Comparison of ENCODE assay signal across 8 cellular contexts in the genomic region with DNA sequence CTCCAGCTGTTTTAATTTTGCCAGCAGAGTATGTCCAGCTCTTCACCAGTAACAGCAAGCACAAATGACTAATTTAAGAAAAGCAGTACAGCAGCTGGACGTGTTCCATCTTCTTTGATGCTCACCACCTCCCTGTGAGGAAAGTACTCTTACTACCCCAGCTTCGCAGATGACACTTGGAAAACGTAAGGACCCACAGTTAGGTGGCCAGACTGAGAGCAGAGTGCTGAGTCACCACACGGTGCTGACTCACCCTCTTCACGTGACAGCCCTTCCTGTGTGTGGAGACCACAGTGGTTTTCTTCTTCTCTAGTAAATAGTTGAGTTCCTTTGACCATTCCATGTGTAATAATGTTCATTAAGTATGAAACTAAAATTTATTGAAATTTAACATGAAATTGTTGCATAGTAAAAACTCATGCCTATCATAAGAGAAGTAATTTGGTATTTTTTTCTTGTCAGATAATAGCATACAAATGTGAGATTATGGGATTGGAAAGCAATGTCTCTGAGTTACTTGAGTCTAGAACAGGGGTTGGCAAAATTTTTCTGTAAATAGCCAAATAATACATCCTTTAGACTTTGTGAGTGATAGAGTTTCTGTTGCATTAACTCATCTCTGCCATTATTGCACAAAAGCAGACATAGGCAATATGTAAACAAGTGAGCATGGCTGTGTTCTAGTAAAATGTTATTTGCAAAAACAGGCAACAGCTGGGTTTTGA.
A peak's percentile ranks its signal among the peaks of the same experiment; 100 is the strongest.
DNase-seq lines count a peak whose midpoint lies in the region; FAIRE-seq and TF ChIP-seq lines count a peak whose summit lies in the region.

No MANE protein-coding gene starts in this region.

- H3K79me2 ChIP-seq in Karpas-422 (ENCODE audit: low read length) (peaks cover 34% of the 10 kb centered on the region), astrocyte (ENCODE audit: insufficient read depth, low read length) (no peaks in the 10 kb centered on the region)

- H3K4me1 Mint-ChIP-seq in astrocyte (ENCODE audit: low read depth, unreplicated experiment), result peaks cover 32% of the 10 kb centered on the region

- H3K27me3 Mint-ChIP-seq in astrocyte (ENCODE audit: low read depth, unreplicated experiment), result no peaks in the 10 kb centered on the region

- H3K4me3 Mint-ChIP-seq in astrocyte (ENCODE audit: unreplicated experiment), result no peak overlapping the region

- H3K4me3 ChIP-seq in GM06990 (replicated peaks; ENCODE audit: low read depth, low read length), result peak overlapping the region; percentile 16; the same call in 1 of the 2 replicates
- no peak overlapping the region for H3K4me3 ChIP-seq in Karpas-422 (ENCODE audit: low read length)
- peak overlapping the region; percentile 16 for H3K4me3 ChIP-seq in astrocyte (ENCODE audit: insufficient read depth, low read depth, low read length)
- no peak overlapping the region for H3K4me3 ChIP-seq in small intestine (ENCODE audit: low read depth in 1 of 2, low read length in 2 of 2)

- no peak for TF ChIP-seq POLR2A in H54 (IDR thresholded peaks at IDR 0.05; ENCODE audit: low read depth, low read length)

- 15 to 22% (median 20%) methylated on average over 5 of the region's 5 CpGs for WGBS in small intestine, 3 donors

- H3K9ac ChIP-seq in Karpas-422 (ENCODE audit: low read length) (no peak overlapping the region), astrocyte (ENCODE audit: low read length) (peak overlapping the region; percentile 71)

- H3K27me3 ChIP-seq in GM06990 (replicated peaks; ENCODE audit: control insufficient read depth, insufficient read depth, low read length), result no peaks in the 10 kb centered on the region
- H3K27me3 ChIP-seq in Karpas-422 (ENCODE audit: low read length), result no peaks in the 10 kb centered on the region
- H3K27me3 ChIP-seq in astrocyte (ENCODE audit: insufficient read depth, low read length), result no peaks in the 10 kb centered on the region
- no peaks in the 10 kb centered on the region for H3K27me3 ChIP-seq in small intestine (ENCODE audit: control insufficient read depth in 2 of 2, insufficient read depth in 2 of 2, low read length in 2 of 2)

- H2AFZ ChIP-seq in Karpas-422 (ENCODE audit: low read length) (no peak overlapping the region), astrocyte (ENCODE audit: low read depth, low read length) (peak overlapping the region; percentile 44)

- no peaks in the 10 kb centered on the region for H3K9me2 ChIP-seq in Karpas-422 (replicated peaks; ENCODE audit: insufficient read depth, low read length)

- peak overlapping the region; percentile 93 for H3K27ac Mint-ChIP-seq in astrocyte (ENCODE audit: unreplicated experiment)

- DNase-seq in GM06990 (ENCODE audit: extremely low read depth, insufficient read length) (peak; percentile 76), H54 (ENCODE audit: insufficient read length, low spot score) (peak; percentile 59), Karpas-422 (peak; percentile 70), T-helper 1 cell (peak in 4 of 5 donors; percentile 12 to 90 (median 24)), astrocyte (ENCODE audit: low read depth) (peak; percentile 100), hypothalamus (lab: John Stamatoyannopoulos, UW) (peak in 39 of 51 donors; percentile 7 to 85 (median 54)), small intestine (peak; percentile 75), cortex of kidney (lab: John Stamatoyannopoulos, UW) (no peak)

- H3K36me3 Mint-ChIP-seq in astrocyte (ENCODE audit: low read depth, unreplicated experiment), result no peaks in the 10 kb centered on the region

- H4K20me1 ChIP-seq in Karpas-422 (ENCODE audit: insufficient read depth, low read depth, low read length), result peaks cover 8% of the 10 kb centered on the region; the same call in 1 of the 2 replicates
- H4K20me1 ChIP-seq in astrocyte (ENCODE audit: insufficient read depth, low read length), result no peaks in the 10 kb centered on the region

- FAIRE-seq in H54 (lab: Jason Lieb, UNC) (peak; percentile 87), astrocyte (lab: Jason Lieb, UNC) (peak; percentile 89), small intestine (lab: Jason Lieb, UNC) (no peak)

- H3K9me3 Mint-ChIP-seq in astrocyte (ENCODE audit: unreplicated experiment), result no peaks in the 10 kb centered on the region

- H3K36me3 ChIP-seq in GM06990 (ENCODE audit: control insufficient read depth, insufficient read depth, low read length) (no peaks in the 10 kb centered on the region), Karpas-422 (ENCODE audit: insufficient read depth, low read length) (no peaks in the 10 kb centered on the region), astrocyte (ENCODE audit: insufficient read depth, low read length) (no peaks in the 10 kb centered on the region), small intestine (ENCODE audit: control insufficient read depth in 2 of 2, insufficient read depth in 2 of 2, low read length in 2 of 2) (no peaks in the 10 kb centered on the region)

- H3K4me2 ChIP-seq in Karpas-422 (ENCODE audit: low read depth, low read length, poor library complexity, severe bottlenecking) (peak overlapping the region; percentile 9), astrocyte (ENCODE audit: low read length) (peak overlapping the region; percentile 77)

- H3K9me3 ChIP-seq in Karpas-422 (ENCODE audit: low read length), result no peaks in the 10 kb centered on the region
- no peaks in the 10 kb centered on the region for H3K9me3 ChIP-seq in astrocyte (ENCODE audit: insufficient read depth, low read depth, low read length)
- no peaks in the 10 kb centered on the region for H3K9me3 ChIP-seq in small intestine (ENCODE audit: control insufficient read depth, low read depth)

- H3K4me1 ChIP-seq in Karpas-422 (ENCODE audit: low read length) (peaks cover 14% of the 10 kb centered on the region), astrocyte (ENCODE audit: insufficient read depth, low read length) (peaks cover 26% of the 10 kb centered on the region), small intestine (ENCODE audit: control insufficient read depth in 2 of 2, insufficient read depth in 1 of 2, low read depth in 1 of 2, low read length in 1 of 2) (peaks cover 0 to 2% of the 10 kb centered on the region in 2 donors)

- H3K27ac ChIP-seq in Karpas-422 (ENCODE audit: low read length), result no peak overlapping the region; the same call in 1 of the 2 replicates
- peak overlapping the region; percentile 90 for H3K27ac ChIP-seq in astrocyte (ENCODE audit: low read depth, low read length)
- H3K27ac ChIP-seq in small intestine (ENCODE audit: low read depth in 1 of 2, low read length in 1 of 2), result peak overlapping the region in 1 of 2 donors; percentile 47

- TF ChIP-seq CTCF in GM06990 (IDR thresholded peaks at IDR 0.05; ENCODE audit: insufficient read depth, low read length, poor library complexity, severe bottlenecking), result no peak
- TF ChIP-seq CTCF in astrocyte (IDR thresholded peaks at IDR 0.05; ENCODE audit: insufficient read depth, low read depth, low read length), result no peak

Comparison
In these comparisons a context has a peak if more than half of its experiments do, and no peak if none do; other contexts are left out.
1. H3K4me3 ChIP-seq: peak in GM06990 (single experiment) and astrocyte (single experiment); none in Karpas-422 (single experiment) and small intestine (0 of 2).